In the genomic region with DNA sequence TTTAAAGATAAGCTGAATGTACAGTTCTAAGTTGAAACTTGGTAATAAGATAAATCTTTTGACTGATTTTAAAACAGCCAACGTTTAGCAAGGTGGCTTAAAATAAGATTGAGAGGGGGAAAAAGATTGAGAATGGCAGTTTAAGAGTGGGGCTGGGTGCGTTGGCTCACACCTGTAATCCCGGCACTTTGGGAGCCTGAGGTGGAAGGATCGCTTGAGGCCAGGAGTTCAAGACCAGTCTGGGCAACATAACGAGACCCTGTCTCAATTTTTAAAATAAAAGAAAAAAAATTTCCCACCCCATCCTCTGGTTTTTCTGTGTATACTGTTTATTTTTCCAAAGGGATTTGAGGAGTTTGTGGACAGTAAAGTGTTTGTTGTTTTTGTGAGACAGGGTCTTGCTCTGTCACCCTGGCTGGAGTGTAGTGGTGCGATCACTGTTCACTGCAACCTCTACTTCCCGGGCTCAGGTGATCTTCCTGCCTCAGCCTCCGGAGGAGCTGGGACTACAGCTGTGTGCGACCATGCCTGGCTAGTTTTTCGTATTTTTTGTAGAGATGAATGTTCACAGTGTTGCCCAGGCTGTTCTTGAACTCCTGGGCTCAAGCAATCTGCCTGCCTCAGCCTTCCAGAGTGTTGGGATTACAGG, we compare ENCODE assay signal across 10 cellular contexts. TPM values are rescaled to one million over a fixed set of nuclear protein-coding genes. Genes with fewer than 3 reads are reported as not detected.
DNase-seq lines count a peak whose midpoint lies in the region; ATAC-seq and TF ChIP-seq lines count a peak whose summit lies in the region.
"Had no signal": no experiment of that assay in that cellular context is flagged by ENCODE, and none has a peak within 500 bp of the region (broad histone marks: within the 10 kb centered on the region; RNA-seq: fewer than 3 reads in every experiment).

No MANE protein-coding gene starts in this region.

- peak overlapping the region; percentile 91 for H3K4me3 ChIP-seq in AG04450 (ENCODE audit: low read depth, low read length)
- peak overlapping the region; percentile 84; the same call in 1 of the 2 replicates for H3K4me3 ChIP-seq in HUES6 (ENCODE audit: low read depth, low read length)
- H3K4me3 ChIP-seq in mucosa of rectum (ENCODE audit: low read length in 2 of 2): peak overlapping the region; percentile 51 to 79

- H3K27me3 ChIP-seq in AG04450 (ENCODE audit: control insufficient read depth, insufficient read depth, low read length) (no peaks in the 10 kb centered on the region), HUES6 (ENCODE audit: control insufficient read depth, insufficient read depth, low read length) (no peaks in the 10 kb centered on the region), mucosa of rectum (ENCODE audit: control insufficient read depth in 2 of 2, insufficient read depth in 2 of 2, low read length in 2 of 2) (no peaks in the 10 kb centered on the region)

- H3K9me3 ChIP-seq in AG04450 (ENCODE audit: control insufficient read depth, insufficient read depth, low read length) (no peaks in the 10 kb centered on the region; the same call in 1 of the 2 replicates), HUES6 (ENCODE audit: control insufficient read depth, insufficient read depth, low read depth, low read length) (no peaks in the 10 kb centered on the region), mucosa of rectum (ENCODE audit: control insufficient read depth in 2 of 2, low read length in 2 of 2) (no peaks in the 10 kb centered on the region)

- peak overlapping the region; percentile 23 for H3K9ac ChIP-seq in HUES6 (ENCODE audit: low read length)
- H3K9ac ChIP-seq in mucosa of rectum (ENCODE audit: low read depth in 1 of 2, low read length in 2 of 2): peak overlapping the region in 1 of 2 donors; percentile 47

- ATAC-seq in GM21447 (IDR thresholded peaks at IDR 0.05; ENCODE audit: unreplicated experiment) (no peak), GM18870 (IDR thresholded peaks at IDR 0.05; ENCODE audit: unreplicated experiment) (no peak), GM18909 (IDR thresholded peaks at IDR 0.05; ENCODE audit: poor library complexity, unreplicated experiment) (no peak)

- CTCF ChIA-PET in AG04450 (lab: Charles Lee) (no interaction called here), HEK293T (lab: Yijun Ruan, JAX) (no interaction called here)

- H3K36me3 ChIP-seq in HUES6 (ENCODE audit: control insufficient read depth, insufficient read depth, low read length) (no peaks in the 10 kb centered on the region), mucosa of rectum (ENCODE audit: control insufficient read depth in 2 of 2, insufficient read depth in 2 of 2, low read length in 2 of 2) (no peaks in the 10 kb centered on the region)

- POLR2A ChIA-PET in AG04450 (lab: Yijun Ruan, JAX) (interaction anchor here (0.6 to 1.1 kb wide), 2 partner anchors 28 to 76 kb away, joined by 3 read pairs; no protein-coding TSS in a partner anchor), HEK293T (lab: Yijun Ruan, JAX) (no interaction called here)

- H3K27ac ChIP-seq in AG04450 (ENCODE audit: low read depth, low read length): no peak overlapping the region
- 0 out of 2 replicates have a peak overlapping the region, but pooled peaks have one; percentile 18 for H3K27ac ChIP-seq in HUES6 (ENCODE audit: low read depth, low read length)
- peak overlapping the region; percentile 67 for H3K27ac ChIP-seq in caudate nucleus (ENCODE audit: low read depth, low read length)
- peak overlapping the region in 1 of 2 donors; percentile 95 for H3K27ac ChIP-seq in mucosa of rectum (ENCODE audit: low read depth in 2 of 2, low read length in 2 of 2)

- TF ChIP-seq CTCF in AG04450 (IDR thresholded peaks at IDR 0.05; ENCODE audit: low read depth, low read length): no peak

- DNase-seq in AG04450 (ENCODE audit: low read depth, low spot score): no peak
- DNase-seq in caudate nucleus (lab: John Stamatoyannopoulos, UW): peak in 1 of 61 donors; percentile 10
- DNase-seq in HEK293T (ENCODE audit: extremely low spot score): no peak
- DNase-seq: activated effector memory CD4-positive, alpha-beta T cell treated with anti-CD3 and anti-CD28 coated beads, Interleukin-2, amount 50 U/mL, for 16 hours; NCI-H526 treated with DMSO at 0.1 percent for 48 hours had no signal

- H3K4me1 ChIP-seq in HUES6 (ENCODE audit: control insufficient read depth, insufficient read depth, low read length) (peaks cover 18% of the 10 kb centered on the region), mucosa of rectum (ENCODE audit: control insufficient read depth in 2 of 2, insufficient read depth in 2 of 2, low read length in 2 of 2) (peaks cover 17 to 20% of the 10 kb centered on the region in 2 donors)

TF ChIP-seq in HEK293T, 16 proteins besides CTCF, POLR2A, EP300 and RAD21:
- TF ChIP-seq FOXK2 (IDR thresholded peaks at IDR 0.05) (no peak), HDGF (IDR thresholded peaks at IDR 0.05; ENCODE audit: borderline replicate concordance) (no peak), SP1 (IDR thresholded peaks at IDR 0.05) (no peak), FOXM1 (IDR thresholded peaks at IDR 0.05; ENCODE audit: borderline replicate concordance) (no peak), ELF4 (IDR thresholded peaks at IDR 0.05) (no peak), CTBP1 (IDR thresholded peaks at IDR 0.05; ENCODE audit: borderline replicate concordance) (no peak), FOXA1 (IDR thresholded peaks at IDR 0.05) (no peak), BHLHE40 (IDR thresholded peaks at IDR 0.05; ENCODE audit: borderline replicate concordance) (no peak), ARNT (IDR thresholded peaks at IDR 0.05) (no peak), LEF1 (IDR thresholded peaks at IDR 0.05; ENCODE audit: borderline replicate concordance) (no peak)
- TF ChIP-seq, protein P1, sequence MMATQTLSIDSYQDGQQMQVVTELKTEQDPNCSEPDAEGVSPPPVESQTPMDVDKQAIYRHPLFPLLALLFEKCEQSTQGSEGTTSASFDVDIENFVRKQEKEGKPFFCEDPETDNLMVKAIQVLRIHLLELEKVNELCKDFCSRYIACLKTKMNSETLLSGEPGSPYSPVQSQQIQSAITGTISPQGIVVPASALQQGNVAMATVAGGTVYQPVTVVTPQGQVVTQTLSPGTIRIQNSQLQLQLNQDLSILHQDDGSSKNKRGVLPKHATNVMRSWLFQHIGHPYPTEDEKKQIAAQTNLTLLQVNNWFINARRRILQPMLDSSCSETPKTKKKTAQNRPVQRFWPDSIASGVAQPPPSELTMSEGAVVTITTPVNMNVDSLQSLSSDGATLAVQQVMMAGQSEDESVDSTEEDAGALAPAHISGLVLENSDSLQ (IDR thresholded peaks at IDR 0.05): no peak

RNA-seq across cellular contexts. Expression of gene MAPK6, which starts 3.0 kb away (rescaled TPM):
- 55.7 and 74.3 TPM in 2 replicates for polyA plus RNA-seq in AG04450 (2011; rRNA removed)
- polyA minus RNA-seq in AG04450 (2011; rRNA and poly(A)+ RNA removed): 49.4 and 66.3 TPM in 2 replicates

RNA-seq across cellular contexts. Expression of gene LEO1, which starts 50.4 kb away (rescaled TPM):
- polyA plus RNA-seq in AG04450 (2011; rRNA removed): 6.8 and 8.0 TPM in 2 replicates
- 3.1 and 7.0 TPM in 2 replicates for polyA minus RNA-seq in AG04450 (2011; rRNA and poly(A)+ RNA removed)
